18 cellular contexts compared by ENCODE assay signal in genomic region chr4:152346979-152347378, GRCh38.
DNase-seq lines count a peak whose midpoint lies in the region; ATAC-seq, FAIRE-seq and TF ChIP-seq lines count a peak whose summit lies in the region.
"Had no signal": no experiment of that assay in that cellular context is flagged by ENCODE, and none has a peak within 500 bp of the region (broad histone marks: within the 10 kb centered on the region; RNA-seq: fewer than 3 reads in every experiment).

No MANE protein-coding gene starts in this region.

- H3K79me2 ChIP-seq in GM12878 (ENCODE audit: control insufficient read depth, insufficient read depth, low read length) = peaks cover 27% of the 10 kb centered on the region

- peak overlapping the region in 2 of 11 experiments; percentile 25 to 36; a peak in 3 of 22 replicates for H3K9ac ChIP-seq in BLaER1 treated with 17β-estradiol and CSF1 and Interleukin-3, amounts not matched to agents 10 nM and 100 nM
- H3K9ac ChIP-seq in GM12878 (ENCODE audit: control insufficient read depth, insufficient read depth, low read length) (no peak overlapping the region), endocrine pancreas (ENCODE audit: control insufficient read depth, insufficient read depth, low read length) (no peak overlapping the region), subcutaneous abdominal adipose tissue (ENCODE audit: low read length in 5 of 5) (peak overlapping the region in 1 of 5 donors; percentile 60)
- H3K9ac ChIP-seq: KMS-11 had no signal

- SMC1A ChIA-PET in GM12878 (lab: Charles Lee; ENCODE audit: uncharacterized antibody, unreplicated experiment) = interaction anchor here (1.3 kb wide), 1 partner anchor 15 kb away, joined by 3 read pairs; no protein-coding TSS in a partner anchor

- POLR2A ChIA-PET in GM12878 (lab: Charles Lee) = no interaction called here

- H3K9me3 ChIP-seq in BLaER1 treated with 17β-estradiol and CSF1 and Interleukin-3, amounts not matched to agents 10 nM and 100 nM (replicated peaks in 1 of 11) = no peaks in the 10 kb centered on the region
- no peaks in the 10 kb centered on the region; the same call in 2 of the 3 replicates for H3K9me3 ChIP-seq in GM12878 (replicated peaks; ENCODE audit: control insufficient read depth, insufficient read depth, low read length)
- no peaks in the 10 kb centered on the region for H3K9me3 ChIP-seq in endocrine pancreas (ENCODE audit: control insufficient read depth, low read length)
- no peaks in the 10 kb centered on the region for H3K9me3 ChIP-seq in subcutaneous abdominal adipose tissue (ENCODE audit: control insufficient read depth in 5 of 5, low read length in 5 of 5)
- H3K9me3 ChIP-seq: SJSA1 had no signal

- no peak for TF ChIP-seq POLR2A in GM12878 (IDR thresholded peaks at IDR 0.05; ENCODE audit: low read depth, low read length)

- TF ChIP-seq CTCF in GM12878 (IDR thresholded peaks at IDR 0.05 in 2 of 3, conservative IDR thresholded peaks at IDR 0.05 in 1 of 3; ENCODE audit: control insufficient read depth in 2 of 3, extremely low read depth in 1 of 3, insufficient read depth in 1 of 3, low read depth in 3 of 3, low read length in 3 of 3) = no peak

- peak overlapping the region in 9 of 11 experiments; percentile 15 to 72 (median 48); a peak in 16 of 22 replicates for H3K4me2 ChIP-seq in BLaER1 treated with 17β-estradiol and CSF1 and Interleukin-3, amounts not matched to agents 10 nM and 100 nM
- no peak overlapping the region for H3K4me2 ChIP-seq in GM12878 (ENCODE audit: control insufficient read depth, insufficient read depth)
- H3K4me2 ChIP-seq: KMS-11 had no signal

- BruUV-seq in GM12878 (replicated peaks; lab: Mats Ljungman, UMichigan) = no TSS peak

- H3K27me3 ChIP-seq in BLaER1 treated with 17β-estradiol and CSF1 and Interleukin-3, amounts not matched to agents 10 nM and 100 nM = no peaks in the 10 kb centered on the region
- H3K27me3 ChIP-seq in GM12878 (replicated peaks in 1 of 2; ENCODE audit: control insufficient read depth in 2 of 2, insufficient read depth in 2 of 2, low read length in 1 of 2) (no peaks in the 10 kb centered on the region), endocrine pancreas (ENCODE audit: control insufficient read depth, insufficient read depth, low read length) (no peaks in the 10 kb centered on the region), subcutaneous abdominal adipose tissue (ENCODE audit: control insufficient read depth in 5 of 5, insufficient read depth in 4 of 5, low read length in 5 of 5) (no peaks in the 10 kb centered on the region)
- H3K27me3 ChIP-seq: SJSA1 had no signal

- intact Hi-C loops in GM12878 (cut with micrococcal nuclease; ENCODE audit: unreplicated experiment) = loop anchor here (5.0 kb wide), 1 partner anchor 300 kb away; no protein-coding TSS in a partner anchor

- 99% methylated on average over 4 of the region's 4 CpGs for WGBS in GM12878 (ENCODE audit: insufficient coverage, insufficient replicate concordance, low lambda C conversion rate, missing lambda C conversion rate)

- ATAC-seq in GM12878 (0 out of 3 replicates have a peak, but pooled peaks have one; percentile 6), HG02798 (IDR thresholded peaks at IDR 0.05; ENCODE audit: poor library complexity, unreplicated experiment) (no peak), HG02973 (IDR thresholded peaks at IDR 0.05; ENCODE audit: unreplicated experiment) (no peak)

- RAD21 ChIA-PET in GM12878 (lab: Charles Lee; ENCODE audit: unreplicated experiment) = no interaction called here

- no peak overlapping the region for H2AFZ ChIP-seq in GM12878 (ENCODE audit: control insufficient read depth, low read depth, low read length)

- no peak for TF ChIP-seq EP300 in GM12878 (IDR thresholded peaks at IDR 0.05; ENCODE audit: borderline replicate concordance in 1 of 2, control insufficient read depth in 1 of 2, low read depth in 2 of 2, low read length in 2 of 2)

- peaks cover 4 to 57% (median 24%) of the 10 kb centered on the region in 10 experiments; a peak in 17 of 20 replicates for H3K4me1 ChIP-seq in BLaER1 treated with 17β-estradiol and CSF1 and Interleukin-3, amounts not matched to agents 10 nM and 100 nM
- H3K4me1 ChIP-seq in GM12878 (ENCODE audit: control insufficient read depth, insufficient read depth, low read length) (no peaks in the 10 kb centered on the region), endocrine pancreas (ENCODE audit: control insufficient read depth, insufficient read depth, low read length) (peaks cover 17% of the 10 kb centered on the region), subcutaneous abdominal adipose tissue (ENCODE audit: control insufficient read depth in 5 of 5, insufficient read depth in 5 of 5, low read length in 5 of 5) (peaks cover 0 to 25% (median 2%) of the 10 kb centered on the region in 5 donors)
- H3K4me1 ChIP-seq: SJSA1 had no signal

- H3K4me3 ChIP-seq in BLaER1 treated with 17β-estradiol and CSF1 and Interleukin-3, amounts not matched to agents 10 nM and 100 nM = peak overlapping the region in 5 of 10 experiments; percentile 0 to 64 (median 24); a peak in 4 of 20 replicates
- H3K4me3 ChIP-seq in GM12878 (no peak overlapping the region), endocrine pancreas (ENCODE audit: control insufficient read depth, insufficient read depth, low read length) (peak overlapping the region; percentile 24), subcutaneous abdominal adipose tissue (ENCODE audit: low read depth in 1 of 5, low read length in 5 of 5) (no peak overlapping the region)
- H3K4me3 ChIP-seq: SJSA1 had no signal

- peaks cover 0 to 15% (median 0%) of the 10 kb centered on the region in 11 experiments; a peak in 4 of 22 replicates for H4K20me1 ChIP-seq in BLaER1 treated with 17β-estradiol and CSF1 and Interleukin-3, amounts not matched to agents 10 nM and 100 nM
- H4K20me1 ChIP-seq in GM12878 (ENCODE audit: control insufficient read depth, insufficient read depth) = no peaks in the 10 kb centered on the region

- no peak for DNase-seq in GM12878 (ENCODE audit: low read depth, low spot score)
- no peak for DNase-seq in nucleus accumbens (lab: John Stamatoyannopoulos, UW)
- DNase-seq: DMS153, DND-41, H7, NCI-H1048, NCI-H1694 treated with DMSO at 0.1 percent for 48 hours, NCI-H226, NCI-H510A, Right ventricle myocardium superior, RPMI8226 had no signal

- H3K27ac ChIP-seq in BLaER1 treated with 17β-estradiol and CSF1 and Interleukin-3, amounts not matched to agents 10 nM and 100 nM = 0 out of 22 replicates have a peak overlapping the region, but pooled peaks of 3 of the 11 experiments have one; percentile 4 to 16 (median 8)
- H3K27ac ChIP-seq in GM12878 (ENCODE audit: control insufficient read depth, insufficient read depth) = no peak overlapping the region
- H3K27ac ChIP-seq in subcutaneous abdominal adipose tissue (ENCODE audit: low read depth, low read length) = peak overlapping the region; percentile 88
- H3K27ac ChIP-seq: KMS-11, SJSA1 had no signal

- CTCF ChIA-PET in GM12878 (lab: Yijun Ruan, JAX) = interaction anchor here (1.5 to 2.5 kb wide), 2 partner anchors 12 to 18 kb away, joined by 3 to 15 read pairs; no protein-coding TSS in a partner anchor

- no peak for FAIRE-seq in GM12878 (lab: Jason Lieb, UNC)

- in situ Hi-C loops in GM12878 (cut with MboI) = no loop called here

- no peak for TF ChIP-seq RAD21 in GM12878 (IDR thresholded peaks at IDR 0.05; ENCODE audit: insufficient read depth, low read depth, low read length)

- H3K36me3 ChIP-seq in BLaER1 treated with 17β-estradiol and CSF1 and Interleukin-3, amounts not matched to agents 10 nM and 100 nM = peaks cover 17 to 54% (median 47%) of the 10 kb centered on the region in 11 experiments; a peak in 21 of 22 replicates
- H3K36me3 ChIP-seq in GM12878 (ENCODE audit: control insufficient read depth in 2 of 2, insufficient read depth in 2 of 2, low read length in 1 of 2) (peaks cover 2 to 20% of the 10 kb centered on the region in 2 experiments), endocrine pancreas (ENCODE audit: control insufficient read depth, insufficient read depth, low read length) (no peaks in the 10 kb centered on the region), subcutaneous abdominal adipose tissue (ENCODE audit: control insufficient read depth in 5 of 5, insufficient read depth in 5 of 5, low read length in 5 of 5) (peaks cover 5 to 15% (median 7%) of the 10 kb centered on the region in 5 donors)
- H3K36me3 ChIP-seq: SJSA1 had no signal

TF ChIP-seq in GM12878, 131 proteins besides CTCF, POLR2A, EP300 and RAD21:
- TF ChIP-seq CEBPZ (IDR thresholded peaks at IDR 0.05; ENCODE audit: low read depth, low read length) (no peak), TCF3 (IDR thresholded peaks at IDR 0.05; ENCODE audit: borderline replicate concordance, insufficient read depth, low read depth, low read length) (no peak), KAT2A (conservative IDR thresholded peaks at IDR 0.05; ENCODE audit: control insufficient read depth, low read depth, low read length) (no peak), HDAC6 (IDR thresholded peaks at IDR 0.05; ENCODE audit: unreplicated experiment) (no peak)
